Comparison of ENCODE assay signal across 27 cellular contexts in genomic region chr5:113971454-113971853, GRCh38.
"Had no signal": no experiment of that assay in that cellular context is flagged by ENCODE, and none has a peak within 500 bp of the region (broad histone marks: within the 10 kb centered on the region; RNA-seq: fewer than 3 reads in every experiment).

No MANE protein-coding gene starts in this region.

- H3K4me3 ChIP-seq: ascending aorta, cardiac muscle cell had no signal

- DNase-seq: activated CD4-positive, alpha-beta memory T cell treated with anti-CD3 and anti-CD28 coated beads, Interleukin-2, amount 10 ng/mL, durations not matched to agents 7 days and 5 days; activated CD4-positive, alpha-beta T cell treated with anti-CD3 and anti-CD28 coated beads for 1 hour; activated CD4-positive, alpha-beta T cell treated with anti-CD3 and anti-CD28 coated beads for 36 hours; activated CD4-positive, alpha-beta T cell treated with anti-CD3 and anti-CD28 coated beads for 48 hours; activated CD4-positive, alpha-beta T cell treated with anti-CD3 and anti-CD28 coated beads, Interleukin-2, amount 10 ng/mL, durations not matched to agents 7 days and 5 days; activated CD4-positive, alpha-beta T cell treated with anti-CD3 and anti-CD28 coated beads, Interleukin-2, amount 50 U/mL, for 48 hours; activated CD4-positive, CD25-positive, alpha-beta regulatory T cell; activated CD8-positive, alpha-beta memory T cell treated with anti-CD3 and anti-CD28 coated beads for 24 hours; activated CD8-positive, alpha-beta memory T cell treated with anti-CD3 and anti-CD28 coated beads, Interleukin-2, amount 10 ng/mL, durations not matched to agents 7 days and 5 days; activated CD8-positive, alpha-beta memory T cell treated with anti-CD3 and anti-CD28 coated beads, Interleukin-2, amount 50 U/mL, for 48 hours; activated CD8-positive, alpha-beta T cell treated with anti-CD3 and anti-CD28 coated beads, Interleukin-2, amount 10 ng/mL, durations not matched to agents 7 days and 5 days; activated effector memory CD4-positive, alpha-beta T cell treated with Interleukin-2 at 50 U/mL for 16 hours; activated gamma-delta T cell; activated naive CD4-positive, alpha-beta T cell treated with anti-CD3 and anti-CD28 coated beads, Interleukin-2, amount 10 ng/mL, durations not matched to agents 7 days and 5 days; activated naive CD4-positive, alpha-beta T cell treated with Interleukin-2 at 50 U/mL for 16 hours; activated naive CD8-positive, alpha-beta T cell treated with anti-CD3 and anti-CD28 coated beads, Interleukin-2, amount 10 ng/mL, durations not matched to agents 7 days and 5 days; activated naive CD8-positive, alpha-beta T cell treated with anti-CD3 and anti-CD28 coated beads, Interleukin-2, amount 50 U/mL, for 24 hours; activated T-cell treated with anti-CD3 and anti-CD28 coated beads, Interleukin-2, amount 50 U/mL, for 24 hours; activated T-cell treated with anti-CD3 and anti-CD28 coated beads, Interleukin-2, amount 50 U/mL, for 48 hours; amygdala; anterior cingulate cortex; cerebellar nuclear complex; T-helper 2 cell; T-helper 9 cell; WERI-Rb-1 had no signal

- H3K27ac ChIP-seq: ascending aorta, cardiac muscle cell, WERI-Rb-1 had no signal

- H3K4me1 ChIP-seq: ascending aorta had no signal

- H3K36me3 ChIP-seq: ascending aorta, cardiac muscle cell, WERI-Rb-1 had no signal

- H3K27me3 ChIP-seq: ascending aorta, cardiac muscle cell had no signal

- H3K9me3 ChIP-seq: ascending aorta had no signal
